8 cellular contexts compared by ENCODE assay signal in the genomic region with DNA sequence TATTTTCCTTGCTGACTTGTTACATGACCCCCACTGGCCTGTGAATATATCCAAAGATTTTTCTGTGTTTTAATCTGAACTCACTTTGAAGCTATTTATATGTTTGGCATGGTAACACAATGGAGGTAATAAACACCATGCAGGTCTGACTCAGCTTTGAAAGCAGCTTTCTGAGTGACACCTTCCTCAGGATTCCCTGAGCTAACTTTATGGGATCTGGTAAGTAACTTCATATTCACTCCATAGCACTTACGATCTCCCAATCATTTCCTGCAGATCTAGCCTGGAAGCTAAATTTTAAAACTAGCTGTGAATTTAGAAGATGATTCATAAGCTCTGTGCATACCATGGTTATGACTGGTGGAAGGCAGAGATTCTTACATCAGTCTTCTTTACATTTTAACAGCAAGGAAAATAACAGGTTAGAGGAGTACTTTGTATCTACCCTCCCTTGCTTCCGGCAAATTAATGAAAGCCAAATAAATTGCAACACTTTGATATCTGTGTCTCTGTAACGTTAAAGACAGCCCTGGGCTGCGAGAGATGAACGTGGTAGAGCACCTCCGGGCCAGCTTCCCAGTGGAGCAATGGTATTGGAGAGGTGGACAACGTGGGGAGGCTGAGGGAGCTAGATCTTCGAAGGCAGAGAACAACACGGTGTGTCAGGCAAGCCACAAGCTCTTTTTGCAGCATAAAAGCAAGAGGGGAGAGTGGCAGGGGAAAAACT.
DNase-seq lines count a peak whose midpoint lies in the region; ATAC-seq, FAIRE-seq and TF ChIP-seq lines count a peak whose summit lies in the region.

No MANE protein-coding gene starts in this region.

- no peaks in the 10 kb centered on the region for H3K27me3 Mint-ChIP-seq in activated naive CD4-positive, alpha-beta T cell treated with anti-CD3 and anti-CD28 coated beads, Interleukin-2, amount 50 U/mL, for 24 hours

- no peak for TF ChIP-seq POLR2A in GM12878 (IDR thresholded peaks at IDR 0.05; ENCODE audit: low read depth, low read length)

- H3K4me3 Mint-ChIP-seq in activated naive CD4-positive, alpha-beta T cell treated with anti-CD3 and anti-CD28 coated beads, Interleukin-2, amount 50 U/mL, for 24 hours: peak overlapping the region; percentile 59

- H3K27me3 ChIP-seq in GM12878 (replicated peaks in 1 of 2; ENCODE audit: control insufficient read depth in 2 of 2, insufficient read depth in 2 of 2, low read length in 1 of 2) (no peaks in the 10 kb centered on the region), left lung (no peaks in the 10 kb centered on the region), aorta (ENCODE audit: control insufficient read depth in 1 of 2, insufficient read depth in 2 of 2, low read length in 1 of 2) (no peaks in the 10 kb centered on the region)

- no peak overlapping the region for H3K4me2 ChIP-seq in GM12878 (ENCODE audit: control insufficient read depth, insufficient read depth)

- peak overlapping the region; percentile 95 for H3K27ac Mint-ChIP-seq in activated naive CD4-positive, alpha-beta T cell treated with anti-CD3 and anti-CD28 coated beads, Interleukin-2, amount 50 U/mL, for 24 hours

- no peak for ATAC-seq in GM12878
- peak; percentile 8 for ATAC-seq in left lung
- ATAC-seq in aorta (ENCODE audit: low FRiP score): no peak
- ATAC-seq in GM19467 (IDR thresholded peaks at IDR 0.05; ENCODE audit: unreplicated experiment): no peak

- H3K9ac ChIP-seq in GM12878 (ENCODE audit: control insufficient read depth, insufficient read depth, low read length): no peak overlapping the region

- H4K20me1 ChIP-seq in GM12878 (ENCODE audit: control insufficient read depth, insufficient read depth): no peaks in the 10 kb centered on the region; the same call in 1 of the 2 replicates

- H3K36me3 ChIP-seq in GM12878 (ENCODE audit: control insufficient read depth in 2 of 2, insufficient read depth in 2 of 2, low read length in 1 of 2) (peaks cover 8 to 38% of the 10 kb centered on the region in 2 experiments), left lung (peaks cover 0 to 50% of the 10 kb centered on the region in 2 donors), aorta (ENCODE audit: control insufficient read depth in 1 of 2, insufficient read depth in 2 of 2, low read length in 1 of 2) (no peaks in the 10 kb centered on the region)

- H3K36me3 Mint-ChIP-seq in activated naive CD4-positive, alpha-beta T cell treated with anti-CD3 and anti-CD28 coated beads, Interleukin-2, amount 50 U/mL, for 24 hours: peaks cover 32% of the 10 kb centered on the region

- peaks cover 3% of the 10 kb centered on the region; the same call in 1 of the 3 replicates for H3K9me3 ChIP-seq in GM12878 (replicated peaks; ENCODE audit: control insufficient read depth, insufficient read depth, low read length)
- no peaks in the 10 kb centered on the region for H3K9me3 ChIP-seq in left lung
- no peaks in the 10 kb centered on the region for H3K9me3 ChIP-seq in aorta (ENCODE audit: control insufficient read depth, low read length)

- H3K27ac ChIP-seq in GM12878 (ENCODE audit: control insufficient read depth, insufficient read depth) (peak overlapping the region; percentile 16; the same call in 1 of the 2 replicates), left lung (peak overlapping the region; percentile 66 to 78), aorta (ENCODE audit: low read depth in 1 of 2, low read length in 2 of 2) (peak overlapping the region; percentile 31 to 88)

- intact Hi-C loops in GM12878 (cut with micrococcal nuclease; ENCODE audit: unreplicated experiment): no loop called here
- intact Hi-C loops in left lung (cut with DNase I): no loop called here
- intact Hi-C loops in aorta (cut with DNase I): no loop called here

- FAIRE-seq in GM12878 (lab: Jason Lieb, UNC): no peak

- CTCF ChIA-PET in GM12878 (lab: Yijun Ruan, JAX): interaction anchor here (0.8 to 3.2 kb wide), 8 partner anchors 8 to 135 kb away, joined by 3 to 20 read pairs (median 4); no protein-coding TSS in a partner anchor

- TF ChIP-seq CTCF in GM12878 (IDR thresholded peaks at IDR 0.05 in 2 of 3, conservative IDR thresholded peaks at IDR 0.05 in 1 of 3; ENCODE audit: control insufficient read depth in 2 of 3, extremely low read depth in 1 of 3, insufficient read depth in 1 of 3, low read depth in 3 of 3, low read length in 3 of 3) (no peak), left lung (IDR thresholded peaks at IDR 0.05) (no peak)

- H3K79me2 ChIP-seq in GM12878 (ENCODE audit: control insufficient read depth, insufficient read depth, low read length): peaks cover 63% of the 10 kb centered on the region

- no peaks in the 10 kb centered on the region for H3K9me3 Mint-ChIP-seq in activated naive CD4-positive, alpha-beta T cell treated with anti-CD3 and anti-CD28 coated beads, Interleukin-2, amount 50 U/mL, for 24 hours

- no peak overlapping the region for H3K4me3 ChIP-seq in GM12878
- H3K4me3 ChIP-seq in left lung: no peak overlapping the region
- H3K4me3 ChIP-seq in aorta (ENCODE audit: low read length in 2 of 2): no peak overlapping the region

- peaks cover 36% of the 10 kb centered on the region for H3K4me1 ChIP-seq in GM12878 (ENCODE audit: control insufficient read depth, insufficient read depth, low read length)
- peaks cover 21 to 89% of the 10 kb centered on the region in 2 donors for H3K4me1 ChIP-seq in left lung
- peaks cover 0 to 13% of the 10 kb centered on the region in 2 donors for H3K4me1 ChIP-seq in aorta (ENCODE audit: control insufficient read depth in 1 of 2, insufficient read depth in 2 of 2, low read length in 2 of 2)

- peaks cover 82% of the 10 kb centered on the region for H3K4me1 Mint-ChIP-seq in activated naive CD4-positive, alpha-beta T cell treated with anti-CD3 and anti-CD28 coated beads, Interleukin-2, amount 50 U/mL, for 24 hours

- SMC1A ChIA-PET in GM12878 (lab: Charles Lee; ENCODE audit: uncharacterized antibody, unreplicated experiment): interaction anchor here (0.6 to 2.7 kb wide), 16 partner anchors 8 to 382 kb away, joined by 3 to 9 read pairs (median 3); no protein-coding TSS in a partner anchor

- in situ Hi-C loops in GM12878 (cut with MboI): loop anchor here (5.0 kb wide), 1 partner anchor 138 kb away; no protein-coding TSS in a partner anchor

- RAD21 ChIA-PET in GM12878 (lab: Charles Lee; ENCODE audit: unreplicated experiment): interaction anchor here (1.1 to 1.5 kb wide), 4 partner anchors 9 to 136 kb away, joined by 3 read pairs; no protein-coding TSS in a partner anchor

- no peak for DNase-seq in activated naive CD4-positive, alpha-beta T cell treated with Interleukin-2 at 50 U/mL for 16 hours
- DNase-seq in GM12878 (ENCODE audit: low read depth, low spot score): no peak
- DNase-seq in left lung: no peak
- no peak for DNase-seq in aorta
- no peak for DNase-seq in stimulated activated CD4-positive, alpha-beta T cell treated with anti-CD3 and anti-CD28 coated beads, Interleukin-1b, Interleukin-23, amount 100 ng/mL, for 48 hours
- DNase-seq in medulla oblongata (ENCODE audit: extremely low spot score): no peak

- BruUV-seq in GM12878 (replicated peaks; lab: Mats Ljungman, UMichigan): no TSS peak

- POLR2A ChIA-PET in GM12878 (lab: Charles Lee): interaction anchor here (0.6 to 0.9 kb wide), 4 partner anchors 9 to 128 kb away, joined by 3 to 7 read pairs (median 4); no protein-coding TSS in a partner anchor

- no peak for TF ChIP-seq EP300 in GM12878 (IDR thresholded peaks at IDR 0.05; ENCODE audit: borderline replicate concordance in 1 of 2, control insufficient read depth in 1 of 2, low read depth in 2 of 2, low read length in 2 of 2)

- H2AFZ ChIP-seq in GM12878 (ENCODE audit: control insufficient read depth, low read depth, low read length): no peak overlapping the region

- 82% methylated on average over 9 of the region's 9 CpGs for WGBS in GM12878 (ENCODE audit: insufficient coverage, insufficient replicate concordance, low lambda C conversion rate, missing lambda C conversion rate)
- WGBS in aorta, 2 donors: 38 to 41% methylated on average over 9 of the region's 9 CpGs

- TF ChIP-seq RAD21 in GM12878 (IDR thresholded peaks at IDR 0.05; ENCODE audit: insufficient read depth, low read depth, low read length): no peak

TF ChIP-seq in GM12878, 131 proteins besides CTCF, POLR2A, EP300 and RAD21:
- TF ChIP-seq CBX5 (IDR thresholded peaks at IDR 0.05; ENCODE audit: low read depth) (no peak), YY1 (IDR thresholded peaks at IDR 0.05; ENCODE audit: low read depth, low read length) (no peak)
- TF ChIP-seq, protein P1, sequence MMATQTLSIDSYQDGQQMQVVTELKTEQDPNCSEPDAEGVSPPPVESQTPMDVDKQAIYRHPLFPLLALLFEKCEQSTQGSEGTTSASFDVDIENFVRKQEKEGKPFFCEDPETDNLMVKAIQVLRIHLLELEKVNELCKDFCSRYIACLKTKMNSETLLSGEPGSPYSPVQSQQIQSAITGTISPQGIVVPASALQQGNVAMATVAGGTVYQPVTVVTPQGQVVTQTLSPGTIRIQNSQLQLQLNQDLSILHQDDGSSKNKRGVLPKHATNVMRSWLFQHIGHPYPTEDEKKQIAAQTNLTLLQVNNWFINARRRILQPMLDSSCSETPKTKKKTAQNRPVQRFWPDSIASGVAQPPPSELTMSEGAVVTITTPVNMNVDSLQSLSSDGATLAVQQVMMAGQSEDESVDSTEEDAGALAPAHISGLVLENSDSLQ (IDR thresholded peaks at IDR 0.05): peak; percentile 38; the same call in 1 of the 2 replicates

Comparison
In these comparisons a context has a peak if more than half of its experiments do, and no peak if none do; other contexts are left out.
1. H3K27ac ChIP-seq: peak in every context shown above with its lines; median percentile 72 in left lung; 60 in aorta; 16 in GM12878.